Comparison of ENCODE assay signal across 10 cellular contexts in genomic region chr6:31969712-31970603, GRCh38. TPM values are rescaled to one million over a fixed set of nuclear protein-coding genes. Genes with fewer than 3 reads are reported as not detected.
A peak's percentile ranks its signal among the peaks of the same experiment; 100 is the strongest.
DNase-seq lines count a peak whose midpoint lies in the region; ATAC-seq and TF ChIP-seq lines count a peak whose summit lies in the region.
"Had no signal": no experiment of that assay in that cellular context is flagged by ENCODE, and none has a peak within 500 bp of the region (broad histone marks: within the 10 kb centered on the region; RNA-seq: fewer than 3 reads in every experiment).

No MANE protein-coding gene starts in this region.

- H3K9me3 ChIP-seq in Caco-2 = no peaks in the 10 kb centered on the region
- H3K9me3 ChIP-seq in OCI-LY1 (ENCODE audit: low read length) = no peaks in the 10 kb centered on the region
- H3K9me3 ChIP-seq in trophoblast cell (ENCODE audit: insufficient read depth, low read depth, low read length) = no peaks in the 10 kb centered on the region
- H3K9me3 ChIP-seq: ovary, upper lobe of right lung had no signal

- CTCF ChIA-PET in Caco-2 (lab: Charles Lee) = interaction anchor here (0.6 to 1.9 kb wide), 2 partner anchors 18 to 106 kb away, joined by 3 to 5 read pairs; no protein-coding TSS in a partner anchor

- H4K8ac ChIP-seq in trophoblast cell (ENCODE audit: low read depth, low read length) = no peak overlapping the region

- TF ChIP-seq CTCF in Caco-2 (IDR thresholded peaks at IDR 0.05; ENCODE audit: insufficient read depth in 1 of 2, low read depth in 1 of 2, low read length in 1 of 2, severe bottlenecking in 1 of 2, unreplicated experiment in 1 of 2) = no peak
- no peak for TF ChIP-seq CTCF in OCI-LY1 (IDR thresholded peaks at IDR 0.05; ENCODE audit: low read length)

- no peaks in the 10 kb centered on the region for H3K27me3 Mint-ChIP-seq in Caco-2 (ENCODE audit: insufficient read depth, unreplicated experiment)
- no peaks in the 10 kb centered on the region for H3K27me3 Mint-ChIP-seq in effector memory CD8-positive, alpha-beta T cell

- H3K4me3 Mint-ChIP-seq in Caco-2 (ENCODE audit: unreplicated experiment) = peak overlapping the region; percentile 67
- H3K4me3 Mint-ChIP-seq in effector memory CD8-positive, alpha-beta T cell = peak overlapping the region; percentile 91 to 93

- no peaks in the 10 kb centered on the region for H3K9me3 Mint-ChIP-seq in Caco-2 (ENCODE audit: unreplicated experiment)
- H3K9me3 Mint-ChIP-seq in effector memory CD8-positive, alpha-beta T cell = no peaks in the 10 kb centered on the region

- H3K23ac ChIP-seq in trophoblast cell (ENCODE audit: low read length) = no peak overlapping the region

- no CpG with 5 or more reads among the region's 17 CpGs for WGBS in trophoblast cell (ENCODE audit: extremely low coverage, insufficient coverage, insufficient read length)

- H4K12ac ChIP-seq in trophoblast cell (ENCODE audit: low read depth, low read length) = peak overlapping the region; percentile 71

- peak overlapping the region; percentile 63 for H3K27ac ChIP-seq in OCI-LY1 (ENCODE audit: low read depth, low read length, poor library complexity, severe bottlenecking)
- H3K27ac ChIP-seq in trophoblast cell (ENCODE audit: low read depth, low read length) = no peak overlapping the region

- no peak overlapping the region for H3K4me3 ChIP-seq in Caco-2 (ENCODE audit: low read depth, low read length)
- peak overlapping the region; percentile 82 for H3K4me3 ChIP-seq in OCI-LY1 (ENCODE audit: low read depth, low read length, poor library complexity, severe bottlenecking)
- no peak overlapping the region for H3K4me3 ChIP-seq in trophoblast cell (ENCODE audit: low read depth, low read length)
- H3K4me3 ChIP-seq: ovary had no signal

- BruUV-seq in Caco-2 (replicated peaks; lab: Mats Ljungman, UMichigan) = no TSS peak

- H3K79me2 ChIP-seq in OCI-LY1 (ENCODE audit: insufficient read depth, low read length) (no peaks in the 10 kb centered on the region), trophoblast cell (ENCODE audit: control insufficient read depth, insufficient read depth, low read length, poor library complexity) (peaks cover 2% of the 10 kb centered on the region)

- H4K91ac ChIP-seq in trophoblast cell (ENCODE audit: low read depth, low read length) = no peak overlapping the region

- no peaks in the 10 kb centered on the region for H3K27me3 ChIP-seq in Caco-2 (replicated peaks; ENCODE audit: control insufficient read depth, insufficient read depth, low read length)
- H3K27me3 ChIP-seq in OCI-LY1 (ENCODE audit: insufficient read depth, low read length) = no peaks in the 10 kb centered on the region
- no peaks in the 10 kb centered on the region for H3K27me3 ChIP-seq in trophoblast cell (ENCODE audit: insufficient read depth, low read length)
- H3K27me3 ChIP-seq: ovary, upper lobe of right lung had no signal

- no peaks in the 10 kb centered on the region for H3K9me2 ChIP-seq in OCI-LY1 (ENCODE audit: low read depth, low read length)

- H3K4me2 ChIP-seq in OCI-LY1 (ENCODE audit: low read length) = peak overlapping the region; percentile 98
- no peak overlapping the region for H3K4me2 ChIP-seq in trophoblast cell (ENCODE audit: low read length)

- H3K18ac ChIP-seq in trophoblast cell (ENCODE audit: low read length) = no peak overlapping the region

- peak overlapping the region; percentile 82 for H3K27ac Mint-ChIP-seq in Caco-2 (ENCODE audit: unreplicated experiment)
- H3K27ac Mint-ChIP-seq in effector memory CD8-positive, alpha-beta T cell = peak overlapping the region; percentile 100

- no peak overlapping the region for H2AK5ac ChIP-seq in trophoblast cell (ENCODE audit: low read length)

- H3K4me1 Mint-ChIP-seq in Caco-2 (ENCODE audit: low read depth, unreplicated experiment) = peaks cover 21% of the 10 kb centered on the region
- H3K4me1 Mint-ChIP-seq in effector memory CD8-positive, alpha-beta T cell (ENCODE audit: low read depth in 2 of 2) = peaks cover 23 to 29% of the 10 kb centered on the region in 2 donors

- peaks cover 11% of the 10 kb centered on the region for H3K79me1 ChIP-seq in trophoblast cell (ENCODE audit: low read length)

- no peak overlapping the region for H2BK12ac ChIP-seq in trophoblast cell (ENCODE audit: low read length)

- no peak for ATAC-seq in effector memory CD8-positive, alpha-beta T cell (replicated peaks)
- no peak for ATAC-seq in HG03469 (IDR thresholded peaks at IDR 0.05; ENCODE audit: unreplicated experiment)
- ATAC-seq in HG02870 (IDR thresholded peaks at IDR 0.05; ENCODE audit: unreplicated experiment) = no peak
- ATAC-seq: upper lobe of right lung had no signal

- H2AFZ ChIP-seq in OCI-LY1 (ENCODE audit: low read length) (no peak overlapping the region), trophoblast cell (ENCODE audit: insufficient read depth, low read length, poor library complexity) (no peak overlapping the region)

- intact Hi-C loops in Caco-2 (cut with micrococcal nuclease; ENCODE audit: unreplicated experiment) = no loop called here

- H2BK120ac ChIP-seq in trophoblast cell (ENCODE audit: insufficient read depth, low read length, poor library complexity) = no peak overlapping the region

- no peak overlapping the region for H2BK5ac ChIP-seq in trophoblast cell (ENCODE audit: low read depth, low read length, poor library complexity)

- H3K4ac ChIP-seq in trophoblast cell (ENCODE audit: low read depth, low read length) = no peak overlapping the region

- no peaks in the 10 kb centered on the region for H4K20me1 ChIP-seq in OCI-LY1 (ENCODE audit: insufficient read depth, low read length)

- peak overlapping the region; percentile 87 for H3K9ac ChIP-seq in OCI-LY1 (ENCODE audit: low read length)
- no peak overlapping the region for H3K9ac ChIP-seq in trophoblast cell (ENCODE audit: low read length)

- H3K36me3 ChIP-seq in Caco-2 (ENCODE audit: control insufficient read depth, insufficient read depth, low read length) = peaks cover 1% of the 10 kb centered on the region; the same call in 1 of the 2 replicates
- peaks cover 55% of the 10 kb centered on the region for H3K36me3 ChIP-seq in OCI-LY1 (ENCODE audit: insufficient read depth, low read length)
- H3K36me3 ChIP-seq in trophoblast cell (ENCODE audit: control insufficient read depth in 1 of 2, insufficient read depth in 2 of 2, low read length in 2 of 2) = peaks cover 52 to 54% of the 10 kb centered on the region in 2 experiments
- H3K36me3 ChIP-seq: ovary had no signal

- DNase-seq in Caco-2 (no peak), trophoblast cell (no peak), cerebellum (ENCODE audit: low spot score) (no peak), CD1c-positive myeloid dendritic cell (ENCODE audit: extremely low spot score) (no peak)
- no peak for DNase-seq in effector memory CD8-positive, alpha-beta T cell
- DNase-seq: upper lobe of right lung had no signal

- POLR2A ChIA-PET in Caco-2 (lab: Charles Lee) = interaction anchor here (0.7 to 1.0 kb wide), 2 partner anchors 11 to 25 kb away, joined by 4 read pairs; partner anchors contain the start of genes NELFE and SKIC2

- H3F3A ChIP-seq in OCI-LY1 (ENCODE audit: insufficient read depth, low read length) = 0 out of 2 replicates have a peak, but pooled peaks cover 5% of the 10 kb centered on the region

- no peak overlapping the region for H3K14ac ChIP-seq in trophoblast cell (ENCODE audit: low read length)

- peaks cover 5% of the 10 kb centered on the region; the same call in 1 of the 2 replicates for H3K4me1 ChIP-seq in Caco-2
- H3K4me1 ChIP-seq in OCI-LY1 (ENCODE audit: insufficient read depth, low read length, severe bottlenecking) = peaks cover 34% of the 10 kb centered on the region
- peaks cover 9 to 12% of the 10 kb centered on the region in 2 experiments for H3K4me1 ChIP-seq in trophoblast cell (ENCODE audit: control insufficient read depth in 1 of 2, insufficient read depth in 2 of 2, low read length in 2 of 2)

- H3K36me3 Mint-ChIP-seq in Caco-2 (ENCODE audit: insufficient read depth, unreplicated experiment) = peaks cover 66% of the 10 kb centered on the region
- H3K36me3 Mint-ChIP-seq in effector memory CD8-positive, alpha-beta T cell (ENCODE audit: insufficient read depth) = peaks cover 79% of the 10 kb centered on the region

RNA-seq across cellular contexts. Expression of gene DXO, which starts 2.0 kb away (rescaled TPM):
- total RNA-seq in Caco-2 (2022) (22.4 and 23.7 TPM in 2 replicates), cerebellum (7.7 TPM)
- 15.6 and 18.1 TPM in 2 replicates for polyA plus RNA-seq in trophoblast cell (2013)

RNA-seq across cellular contexts. Expression of gene SKIC2, which starts 11.0 kb away (rescaled TPM):
- total RNA-seq in Caco-2 (2022) (70.0 and 77.9 TPM in 2 replicates), cerebellum (37.8 TPM)
- polyA plus RNA-seq in trophoblast cell (2013) = 31.8 and 32.6 TPM in 2 replicates

RNA-seq across cellular contexts. Expression of gene NELFE, which starts 11.2 kb away (rescaled TPM):
- total RNA-seq in Caco-2 (2022) = 75.3 and 82.0 TPM in 2 replicates
- polyA plus RNA-seq in trophoblast cell (2013) = 71.0 and 73.0 TPM in 2 replicates
- total RNA-seq in cerebellum = 25.6 TPM

RNA-seq across cellular contexts. Expression of gene C4A, which starts 11.9 kb away (rescaled TPM):
- 1.0 and 1.5 TPM in 2 replicates for total RNA-seq in Caco-2 (2022)
- 0.82 and 1.3 TPM in 2 replicates for polyA plus RNA-seq in trophoblast cell (2013)
- total RNA-seq in cerebellum = 13.5 TPM

RNA-seq across cellular contexts. Expression of gene CFB, which starts 24.1 kb away (rescaled TPM):
- total RNA-seq in Caco-2 (2022) (31.0 and 32.1 TPM in 2 replicates), cerebellum (2.2 TPM)
- 0.23 and 0.50 TPM in 2 replicates for polyA plus RNA-seq in trophoblast cell (2013)
